In the genomic region with DNA sequence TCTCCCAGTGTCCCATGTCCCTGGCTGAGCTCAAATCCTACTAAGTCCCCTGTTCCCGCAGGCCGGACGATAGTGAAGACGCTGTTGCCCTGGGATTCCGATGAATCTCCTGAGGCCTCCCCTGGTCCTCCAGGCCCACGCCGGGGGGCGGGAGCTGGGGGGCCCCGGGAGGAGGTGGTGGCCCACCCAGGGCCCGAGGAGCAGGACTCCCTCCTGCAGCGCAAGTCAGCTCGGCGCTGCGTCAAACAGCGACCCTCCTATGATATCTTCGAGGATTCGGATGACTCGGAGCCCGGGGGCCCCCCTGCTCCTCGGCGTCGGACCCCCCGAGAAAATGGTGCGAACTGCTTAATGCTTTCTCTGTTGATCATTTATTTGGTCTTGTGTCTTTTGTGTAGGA, we compare ENCODE assay signal across 1 cellular context.
A peak's percentile ranks its signal among the peaks of the same experiment; 100 is the strongest.
TF ChIP-seq lines count a peak whose summit lies in the region.

No MANE protein-coding gene starts in this region.

TF ChIP-seq in HEK293, 187 proteins besides CTCF, POLR2A, EP300 and RAD21:
- TF ChIP-seq ZXDB (tag by site-specific recombination; IDR thresholded peaks at IDR 0.05) (no peak), ZNF555 (tag by site-specific recombination; conservative IDR thresholded peaks at IDR 0.05) (no peak), ZNF2 (tag by site-specific recombination; IDR thresholded peaks at IDR 0.05) (no peak), GLIS2 (tag by site-specific recombination; IDR thresholded peaks at IDR 0.05) (peak; percentile 64), ZNF501 (tag by site-specific recombination; IDR thresholded peaks at IDR 0.05) (no peak), ZNF473 (tag by site-specific recombination; IDR thresholded peaks at IDR 0.05) (no peak)
